In the genomic region with DNA sequence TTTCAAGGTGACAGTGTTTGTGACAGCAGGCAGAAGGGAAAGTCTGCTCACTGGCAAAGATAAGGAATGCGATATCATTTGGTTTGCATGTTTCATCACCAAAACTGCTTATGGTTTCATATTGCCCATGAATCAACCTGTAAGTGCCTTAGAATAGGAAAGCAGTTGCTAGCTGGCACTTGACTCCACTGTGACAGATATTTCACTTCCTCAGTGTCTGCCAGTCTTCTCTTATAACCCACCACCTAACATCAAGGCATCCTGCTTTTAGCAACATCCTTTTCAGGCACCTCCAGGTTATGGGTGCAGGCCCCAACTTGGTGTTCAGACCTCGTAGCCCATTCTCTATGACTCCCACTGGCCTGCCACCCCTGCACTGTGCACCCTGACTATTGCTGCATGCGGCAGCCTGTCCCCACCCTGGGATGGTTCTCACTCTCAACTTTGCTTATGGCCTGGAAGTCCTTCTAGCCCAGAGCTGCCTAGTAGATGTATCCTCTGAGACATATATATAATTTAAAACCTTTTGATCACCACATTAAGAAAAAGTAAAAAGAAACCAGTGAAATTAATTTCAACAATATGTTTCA, we compare ENCODE assay signal across 28 cellular contexts.
"Had no signal": no experiment of that assay in that cellular context is flagged by ENCODE, and none has a peak within 500 bp of the region (broad histone marks: within the 10 kb centered on the region; RNA-seq: fewer than 3 reads in every experiment).

No MANE protein-coding gene starts in this region.

- H3K9me3 Mint-ChIP-seq: nephron progenitor cell had no signal

- H3K27me3 Mint-ChIP-seq: progenitor cell of endocrine pancreas; stimulated activated naive CD8-positive, alpha-beta T cell treated with anti-CD3 and anti-CD28 coated beads, Interleukin-15, amount 100 ng/mL, for 72 hours had no signal

- H3K4me1 Mint-ChIP-seq: naive thymus-derived CD8-positive, alpha-beta T cell; nephron progenitor cell; stimulated activated naive CD8-positive, alpha-beta T cell treated with anti-CD3 and anti-CD28 coated beads, Interleukin-15, amount 100 ng/mL, for 72 hours had no signal

- H3K9ac ChIP-seq: parathyroid adenoma had no signal

- H3K4me1 ChIP-seq: esophagus squamous epithelium, left lung, parathyroid adenoma, right atrium auricular region, suprapubic skin, transverse colon, upper lobe of right lung, uterus had no signal

- H3K79me2 ChIP-seq: parathyroid adenoma had no signal

- H3K9me3 ChIP-seq: esophagus squamous epithelium, heart right ventricle, left lung, right atrium auricular region, suprapubic skin, transverse colon, upper lobe of right lung, uterus had no signal

- H3K36me3 Mint-ChIP-seq: naive thymus-derived CD8-positive, alpha-beta T cell had no signal

- ATAC-seq: heart right ventricle; left cardiac atrium; left lung; naive thymus-derived CD8-positive, alpha-beta T cell; sciatic nerve; stimulated activated naive CD8-positive, alpha-beta T cell treated with anti-CD3 and anti-CD28 coated beads, Interleukin-15, amount 100 ng/mL, for 72 hours; upper lobe of right lung had no signal

- H3K4me3 Mint-ChIP-seq: naive thymus-derived CD8-positive, alpha-beta T cell; nephron progenitor cell; stimulated activated naive CD8-positive, alpha-beta T cell treated with anti-CD3 and anti-CD28 coated beads, Interleukin-15, amount 100 ng/mL, for 72 hours had no signal

- H3K27ac ChIP-seq: coronary artery, esophagus squamous epithelium, heart right ventricle, left lung, parathyroid adenoma, right atrium auricular region, suprapubic skin, transverse colon, upper lobe of right lung, uterus had no signal

- H3K4me2 ChIP-seq: smooth muscle cell had no signal

- H3K4me3 ChIP-seq: coronary artery, esophagus squamous epithelium, heart right ventricle, left lung, right atrium auricular region, smooth muscle cell, suprapubic skin, transverse colon, upper lobe of right lung, uterus had no signal

- DNase-seq: dermis blood vessel endothelial cell; effector memory CD4-positive, alpha-beta T cell; esophagus squamous epithelium; foreskin melanocyte; glutamatergic neuron; heart right ventricle; hippocampal formation; left cardiac atrium; left lung; mesendoderm; naive thymus-derived CD8-positive, alpha-beta T cell; nephron progenitor cell; stimulated activated CD4-positive, alpha-beta T cell treated with anti-CD3 and anti-CD28 coated beads, Interleukin-12 subunit alpha, Interleukin-12 subunit beta, amount 100 ng/mL, for 4 hours; stimulated activated CD4-positive, alpha-beta T cell treated with anti-CD3 and anti-CD28 coated beads, Interleukin-1b, Interleukin-23, amount 100 ng/mL, for 48 hours; stimulated activated CD4-positive, alpha-beta T cell treated with anti-CD3 and anti-CD28 coated beads, Interleukin-4, amount 100 ng/mL, for 1 hour; stimulated activated CD8-positive, alpha-beta memory T cell treated with anti-CD3 and anti-CD28 coated beads, Interleukin-4, amount 100 ng/mL, for 48 hours; stimulated activated naive CD4-positive, alpha-beta T cell; stimulated activated naive CD8-positive, alpha-beta T cell treated with anti-CD3 and anti-CD28 coated beads, Interleukin-15, amount 100 ng/mL, for 72 hours; transverse colon; upper lobe of right lung; uterus had no signal

- H3K36me3 ChIP-seq: esophagus squamous epithelium, heart right ventricle, left lung, right atrium auricular region, suprapubic skin, transverse colon, upper lobe of right lung, uterus had no signal

- H3K27ac Mint-ChIP-seq: naive thymus-derived CD8-positive, alpha-beta T cell; nephron progenitor cell; progenitor cell of endocrine pancreas; stimulated activated naive CD8-positive, alpha-beta T cell treated with anti-CD3 and anti-CD28 coated beads, Interleukin-15, amount 100 ng/mL, for 72 hours had no signal

- H3K27me3 ChIP-seq: esophagus squamous epithelium, heart right ventricle, left lung, right atrium auricular region, suprapubic skin, transverse colon, upper lobe of right lung, uterus had no signal
